Comparison of ENCODE assay signal across 32 cellular contexts in the genomic region with DNA sequence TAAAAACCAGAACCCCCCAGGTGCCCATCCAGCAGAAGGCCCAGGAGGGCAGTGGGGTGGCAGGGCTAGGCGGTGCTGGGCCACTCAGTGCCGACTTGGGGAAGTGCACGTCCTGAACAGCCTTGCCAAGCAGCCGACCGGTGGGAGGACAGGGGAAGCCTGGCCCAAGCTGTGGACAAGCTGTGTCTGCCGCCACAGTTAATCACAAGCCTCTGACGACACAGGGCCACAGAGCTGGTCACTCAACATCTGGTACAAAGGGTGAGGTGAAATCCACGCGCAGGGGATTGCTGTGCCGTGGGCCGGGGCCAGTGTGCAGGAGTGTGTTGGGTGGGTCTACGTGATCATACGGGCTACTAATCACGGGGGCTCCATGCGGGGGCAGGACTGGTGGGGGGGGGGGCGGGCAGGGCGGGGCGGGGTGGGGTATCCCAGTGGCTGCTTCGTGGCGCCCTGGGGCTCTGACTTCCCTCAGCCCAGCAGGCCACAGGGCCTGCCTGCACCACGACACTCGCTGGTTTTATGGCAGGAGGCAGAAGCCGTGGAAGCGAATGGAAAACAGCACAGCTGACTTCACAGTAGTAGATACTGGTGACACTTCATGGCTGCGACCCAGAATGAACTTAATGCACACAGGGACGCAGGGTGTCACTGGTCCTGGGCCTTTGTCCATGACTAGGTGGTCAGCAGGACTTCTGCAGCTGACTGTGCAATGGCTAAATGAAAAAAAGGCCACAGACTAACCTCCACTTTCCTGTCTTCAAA. TPM values are rescaled to one million over a fixed set of nuclear protein-coding genes. Genes with fewer than 3 reads are reported as not detected.
"Had no signal": no experiment of that assay in that cellular context is flagged by ENCODE, and none has a peak within 500 bp of the region (broad histone marks: within the 10 kb centered on the region; RNA-seq: fewer than 3 reads in every experiment).

No MANE protein-coding gene starts in this region.

- H3K36me3 ChIP-seq: cardiac muscle cell, colonic mucosa had no signal

- H3K4me3 ChIP-seq: ascending aorta, cardiac muscle cell, colonic mucosa, gastroesophageal sphincter, skin epidermis, stomach, thyroid gland, upper lobe of right lung had no signal

- H3K9me3 ChIP-seq: ascending aorta, colonic mucosa, gastroesophageal sphincter, stomach, thyroid gland, upper lobe of right lung had no signal

- H3K27me3 Mint-ChIP-seq: naive thymus-derived CD8-positive, alpha-beta T cell; stimulated activated memory B cell treated with anti-CD40 and anti-IgM and Interleukin-4, amounts not matched to agents 10 μg/mL and 1 μg/mL and 100 μg/mL, for 72 hours had no signal

- H3K36me3 Mint-ChIP-seq: activated CD4-positive, alpha-beta memory T cell treated with anti-CD3 and anti-CD28 coated beads for 36 hours; activated naive CD4-positive, alpha-beta T cell treated with anti-CD3 and anti-CD28 coated beads, Interleukin-2, amount 10 ng/mL, durations not matched to agents 7 days and 5 days; activated naive CD8-positive, alpha-beta T cell treated with anti-CD3 and anti-CD28 coated beads, Interleukin-2, amount 10 ng/mL, durations not matched to agents 7 days and 5 days; immature natural killer cell had no signal

- H3K4me1 Mint-ChIP-seq: activated naive CD8-positive, alpha-beta T cell treated with anti-CD3 and anti-CD28 coated beads, Interleukin-2, amount 10 ng/mL, durations not matched to agents 7 days and 5 days; brain had no signal

- H3K27ac Mint-ChIP-seq: activated CD4-positive, alpha-beta memory T cell treated with anti-CD3 and anti-CD28 coated beads for 36 hours; activated CD4-positive, alpha-beta T cell treated with anti-CD3 and anti-CD28 coated beads, Interleukin-2, amount 10 ng/mL, durations not matched to agents 24 days and 14 days; activated naive CD4-positive, alpha-beta T cell treated with anti-CD3 and anti-CD28 coated beads, Interleukin-2, amount 10 ng/mL, durations not matched to agents 7 days and 5 days; activated naive CD8-positive, alpha-beta T cell treated with anti-CD3 and anti-CD28 coated beads, Interleukin-2, amount 10 ng/mL, durations not matched to agents 7 days and 5 days; activated T-cell treated with anti-CD3 and anti-CD28 coated beads, Interleukin-2, amount 50 U/mL, for 24 hours; brain; immature natural killer cell; mesothelial cell of epicardium; stimulated activated memory B cell treated with anti-CD40 and anti-IgM and Interleukin-4, amounts not matched to agents 10 μg/mL and 1 μg/mL and 100 μg/mL, for 72 hours had no signal

- H3K4me3 Mint-ChIP-seq: activated CD4-positive, alpha-beta memory T cell treated with anti-CD3 and anti-CD28 coated beads for 36 hours; activated CD4-positive, alpha-beta T cell treated with anti-CD3 and anti-CD28 coated beads, Interleukin-2, amount 10 ng/mL, durations not matched to agents 24 days and 14 days; activated naive CD4-positive, alpha-beta T cell treated with anti-CD3 and anti-CD28 coated beads, Interleukin-2, amount 10 ng/mL, durations not matched to agents 7 days and 5 days; activated naive CD8-positive, alpha-beta T cell treated with anti-CD3 and anti-CD28 coated beads, Interleukin-2, amount 10 ng/mL, durations not matched to agents 7 days and 5 days; activated T-cell treated with anti-CD3 and anti-CD28 coated beads, Interleukin-2, amount 50 U/mL, for 24 hours; brain; mesothelial cell of epicardium; neural crest cell; stimulated activated memory B cell treated with anti-CD40 and anti-IgM and Interleukin-4, amounts not matched to agents 10 μg/mL and 1 μg/mL and 100 μg/mL, for 72 hours had no signal

- DNase-seq: activated CD4-positive, alpha-beta memory T cell treated with anti-CD3 and anti-CD28 coated beads for 36 hours; activated CD4-positive, alpha-beta T cell treated with anti-CD3 and anti-CD28 coated beads, Interleukin-2, amount 10 ng/mL, durations not matched to agents 24 days and 14 days; activated CD4-positive, CD25-positive, alpha-beta regulatory T cell treated with anti-CD3 and anti-CD28 coated beads, Interleukin-2, amount 50 U/mL, for 72 hours; activated CD8-positive, alpha-beta memory T cell treated with anti-CD3 and anti-CD28 coated beads, Interleukin-2, amount 50 U/mL, for 4 hours; activated gamma-delta T cell; activated naive CD4-positive, alpha-beta T cell treated with anti-CD3 and anti-CD28 coated beads, Interleukin-2, amount 10 ng/mL, durations not matched to agents 7 days and 5 days; activated naive CD8-positive, alpha-beta T cell treated with anti-CD3 and anti-CD28 coated beads, Interleukin-2, amount 10 ng/mL, durations not matched to agents 7 days and 5 days; activated T-cell treated with anti-CD3 and anti-CD28 coated beads, Interleukin-2, amount 50 U/mL, for 24 hours; cerebellar nuclear complex; colonic mucosa; effector CD8-positive, alpha-beta T cell; erythroblast; immature natural killer cell; left colon; naive thymus-derived CD8-positive, alpha-beta T cell; occipital lobe; stimulated activated CD4-positive, alpha-beta T cell treated with anti-CD3 and anti-CD28 coated beads, Interleukin-1b, Interleukin-23, amount 100 ng/mL, for 48 hours; stimulated activated CD4-positive, alpha-beta T cell treated with anti-CD3 and anti-CD28 coated beads, Interleukin-4, amount 100 ng/mL, for 4 hours; stimulated activated CD8-positive, alpha-beta memory T cell treated with anti-CD3 and anti-CD28 coated beads, Interleukin-4, amount 100 ng/mL, for 48 hours; stomach; T-helper 2 cell; thyroid gland; upper lobe of right lung had no signal

- H3K27ac ChIP-seq: ascending aorta, cardiac muscle cell, colonic mucosa, gastroesophageal sphincter, skin epidermis, stomach, thyroid gland, upper lobe of right lung had no signal

- ATAC-seq: gastroesophageal sphincter; left colon; naive thymus-derived CD8-positive, alpha-beta T cell; sciatic nerve; stimulated activated memory B cell treated with anti-CD40 and anti-IgM and Interleukin-4, amounts not matched to agents 10 μg/mL and 1 μg/mL and 100 μg/mL, for 72 hours; upper lobe of right lung had no signal

- H3K9me3 Mint-ChIP-seq: activated CD4-positive, alpha-beta memory T cell treated with anti-CD3 and anti-CD28 coated beads for 36 hours; activated CD4-positive, alpha-beta T cell treated with anti-CD3 and anti-CD28 coated beads, Interleukin-2, amount 10 ng/mL, durations not matched to agents 24 days and 14 days; activated naive CD4-positive, alpha-beta T cell treated with anti-CD3 and anti-CD28 coated beads, Interleukin-2, amount 10 ng/mL, durations not matched to agents 7 days and 5 days; activated naive CD8-positive, alpha-beta T cell treated with anti-CD3 and anti-CD28 coated beads, Interleukin-2, amount 10 ng/mL, durations not matched to agents 7 days and 5 days; activated T-cell treated with anti-CD3 and anti-CD28 coated beads, Interleukin-2, amount 50 U/mL, for 24 hours; brain; immature natural killer cell; mesothelial cell of epicardium; naive thymus-derived CD8-positive, alpha-beta T cell; neural crest cell; stimulated activated memory B cell treated with anti-CD40 and anti-IgM and Interleukin-4, amounts not matched to agents 10 μg/mL and 1 μg/mL and 100 μg/mL, for 72 hours had no signal

RNA-seq across cellular contexts. Expression of gene AMN, which starts 10.2 kb away (rescaled TPM):
- total RNA-seq: occipital lobe had no signal
